15 cellular contexts compared by ENCODE assay signal in genomic region chr2:9307505-9307904, GRCh38.
DNase-seq lines count a peak whose midpoint lies in the region; ATAC-seq and TF ChIP-seq lines count a peak whose summit lies in the region.
"Had no signal": no experiment of that assay in that cellular context is flagged by ENCODE, and none has a peak within 500 bp of the region (broad histone marks: within the 10 kb centered on the region; RNA-seq: fewer than 3 reads in every experiment).

No MANE protein-coding gene starts in this region.

- H3K27ac Mint-ChIP-seq in osteocyte (ENCODE audit: unreplicated experiment): peak overlapping the region; percentile 70
- H3K27ac Mint-ChIP-seq: CD4-positive, alpha-beta T cell; mesothelial cell of epicardium had no signal

- ATAC-seq in left cardiac atrium (no peak), GM19455 (IDR thresholded peaks at IDR 0.05; ENCODE audit: unreplicated experiment) (no peak)
- ATAC-seq: gastrocnemius medialis had no signal

- no peak overlapping the region for H3K4me3 Mint-ChIP-seq in osteocyte (ENCODE audit: unreplicated experiment)
- H3K4me3 Mint-ChIP-seq: CD4-positive, alpha-beta T cell; mesothelial cell of epicardium had no signal

- no peaks in the 10 kb centered on the region for H3K36me3 Mint-ChIP-seq in osteocyte (ENCODE audit: unreplicated experiment)
- H3K36me3 Mint-ChIP-seq: mesothelial cell of epicardium had no signal

- H3K9me3 ChIP-seq in left ventricle myocardium inferior (replicated peaks) (no peaks in the 10 kb centered on the region), vagina (no peaks in the 10 kb centered on the region)
- H3K9me3 ChIP-seq: gastrocnemius medialis, ovary had no signal

- no peaks in the 10 kb centered on the region for H3K27me3 Mint-ChIP-seq in osteocyte (ENCODE audit: unreplicated experiment)
- H3K27me3 Mint-ChIP-seq: CD4-positive, alpha-beta T cell had no signal

- TF ChIP-seq POLR2A in vagina (IDR thresholded peaks at IDR 0.05): no peak

- H3K27ac ChIP-seq in left ventricle myocardium inferior (replicated peaks): peak overlapping the region; percentile 34
- H3K27ac ChIP-seq in dorsolateral prefrontal cortex: peak overlapping the region in 49 of 59 donors; percentile 10 to 81 (median 61)
- peak overlapping the region; percentile 89 for H3K27ac ChIP-seq in vagina

- H3K36me3 ChIP-seq in left ventricle myocardium inferior (no peaks in the 10 kb centered on the region), vagina (no peaks in the 10 kb centered on the region)
- H3K36me3 ChIP-seq: gastrocnemius medialis, ovary had no signal

- DNase-seq in left ventricle myocardium inferior: no peak
- no peak for DNase-seq in left cardiac atrium
- DNase-seq in dorsolateral prefrontal cortex: peak in 2 of 10 donors; percentile 40 to 41
- DNase-seq in osteocyte (ENCODE audit: extremely low spot score, unreplicated experiment): no peak
- DNase-seq in vagina (ENCODE audit: extremely low spot score in 2 of 2): no peak
- no peak for DNase-seq in activated gamma-delta T cell treated with Interleukin-2 at 50 U/mL for 16 hours
- no peak for DNase-seq in SW 1271 (lab: John Stamatoyannopoulos, UW)
- DNase-seq: activated CD4-positive, CD25-positive, alpha-beta regulatory T cell; activated naive CD4-positive, alpha-beta T cell; CD4-positive, alpha-beta T cell; gastrocnemius medialis; NCI-H2227 treated with DMSO at 0.1 percent for 48 hours; ovary had no signal

- TF ChIP-seq CTCF in left ventricle myocardium inferior (IDR thresholded peaks at IDR 0.05; ENCODE audit: borderline replicate concordance) (no peak), dorsolateral prefrontal cortex (IDR thresholded peaks at IDR 0.05 in 54 of 56, conservative IDR thresholded peaks at IDR 0.05 in 2 of 56; ENCODE audit: low read depth in 1 of 56, partially characterized antibody in 56 of 56) (no peak), osteocyte (IDR thresholded peaks at IDR 0.05) (no peak), vagina (IDR thresholded peaks at IDR 0.05) (no peak)

- H3K4me1 ChIP-seq in left ventricle myocardium inferior (peaks cover 72% of the 10 kb centered on the region), vagina (peaks cover 60% of the 10 kb centered on the region)

- H3K9me3 Mint-ChIP-seq in osteocyte (ENCODE audit: unreplicated experiment): no peaks in the 10 kb centered on the region
- H3K9me3 Mint-ChIP-seq: CD4-positive, alpha-beta T cell; mesothelial cell of epicardium had no signal

- peaks cover 54% of the 10 kb centered on the region for H3K4me1 Mint-ChIP-seq in osteocyte (ENCODE audit: unreplicated experiment)

- no peaks in the 10 kb centered on the region for H3K27me3 ChIP-seq in left ventricle myocardium inferior (ENCODE audit: low read depth)
- H3K27me3 ChIP-seq in dorsolateral prefrontal cortex: no peaks in the 10 kb centered on the region
- no peaks in the 10 kb centered on the region for H3K27me3 ChIP-seq in vagina
- H3K27me3 ChIP-seq: gastrocnemius medialis, ovary had no signal

- H3K4me3 ChIP-seq in left ventricle myocardium inferior (no peak overlapping the region), dorsolateral prefrontal cortex (no peak overlapping the region), vagina (no peak overlapping the region)
- H3K4me3 ChIP-seq: gastrocnemius medialis, ovary had no signal

- intact Hi-C loops in left ventricle myocardium inferior (cut with micrococcal nuclease) (no loop called here), left cardiac atrium (cut with DNase I) (no loop called here), dorsolateral prefrontal cortex (cut with DNase I) (no loop called here), vagina (cut with DNase I) (no loop called here)

Comparison
In these comparisons a context has a peak if more than half of its experiments do, and no peak if none do; other contexts are left out.
1. H3K27ac ChIP-seq: peak in every context shown above with its lines; median percentile 89 in vagina; 61 in dorsolateral prefrontal cortex; 34 in left ventricle myocardium inferior.